ENCODE assay signal across 1 cellular context in genomic region chr2:45840481-45840880, GRCh38.
TF ChIP-seq lines count a peak whose summit lies in the region.

No MANE protein-coding gene starts in this region.

TF ChIP-seq in SK-N-SH treated with all-trans-retinoic acid at 6 μM for 48 hours, 23 proteins besides CTCF, POLR2A, EP300 and RAD21 (continued from another document):
- TF ChIP-seq ZNF565 (CRISPR knock-in tag; conservative IDR thresholded peaks at IDR 0.05; ENCODE audit: low read depth) (no peak), CSDC2 (CRISPR knock-in tag; IDR thresholded peaks at IDR 0.05) (no peak), ZFP30 (CRISPR knock-in tag; IDR thresholded peaks at IDR 0.05) (no peak), RARB (CRISPR knock-in tag; IDR thresholded peaks at IDR 0.05) (no peak), ARNTL (CRISPR knock-in tag; IDR thresholded peaks at IDR 0.05; ENCODE audit: borderline replicate concordance, low read depth) (no peak), PATZ1 (CRISPR knock-in tag; IDR thresholded peaks at IDR 0.05; ENCODE audit: borderline replicate concordance) (no peak), GLIS3 (CRISPR knock-in tag; IDR thresholded peaks at IDR 0.05) (no peak)
